Comparison of ENCODE assay signal across 12 cellular contexts in the genomic region with DNA sequence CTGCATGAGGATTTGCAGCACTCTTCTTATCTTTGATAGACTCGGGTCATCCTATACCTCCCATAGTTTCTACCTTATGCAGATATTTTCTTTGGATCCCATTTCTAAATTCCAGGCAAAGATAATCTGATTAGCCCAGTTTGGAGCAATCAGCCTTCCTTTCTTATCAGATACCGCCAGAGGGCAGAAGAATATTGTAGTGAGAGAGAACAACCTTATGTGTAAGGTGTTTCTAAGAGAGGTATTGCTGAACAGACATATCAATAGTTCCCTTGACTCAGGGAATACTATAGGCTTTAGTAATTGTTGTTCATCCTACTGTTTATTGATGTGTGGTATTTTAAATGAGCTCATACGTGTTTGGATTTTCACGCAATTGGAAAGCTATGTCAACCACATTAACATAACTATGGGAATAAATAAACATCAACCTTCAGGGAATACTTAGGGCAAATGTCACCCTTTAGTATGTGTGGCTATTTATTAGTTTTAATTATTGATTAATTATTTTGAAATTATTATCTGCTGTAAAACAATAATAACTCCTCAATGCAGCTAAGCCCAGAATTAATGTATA.
DNase-seq lines count a peak whose midpoint lies in the region; ATAC-seq and TF ChIP-seq lines count a peak whose summit lies in the region.
"Had no signal": no experiment of that assay in that cellular context is flagged by ENCODE, and none has a peak within 500 bp of the region (broad histone marks: within the 10 kb centered on the region; RNA-seq: fewer than 3 reads in every experiment).

No MANE protein-coding gene starts in this region.

- in situ Hi-C loops in Panc1 (cut with HindIII; ENCODE audit: low pct_unique_long_range_greater_than_20kb, low sequenced_read_pairs) = no loop called here

- peak; percentile 25; the same call in 1 of the 2 replicates for TF ChIP-seq CTCF in Panc1 (IDR thresholded peaks at IDR 0.05)
- peak; percentile 65 for TF ChIP-seq CTCF in type B pancreatic cell (conservative IDR thresholded peaks at IDR 0.05)

- H3K9me3 Mint-ChIP-seq in type B pancreatic cell = no peaks in the 10 kb centered on the region

- no peaks in the 10 kb centered on the region for H3K36me3 ChIP-seq in Panc1 (ENCODE audit: control insufficient read depth, insufficient read depth, low read length)

- no peak overlapping the region for H3K27ac Mint-ChIP-seq in type B pancreatic cell

- H3K36me3 Mint-ChIP-seq in type B pancreatic cell = no peaks in the 10 kb centered on the region

- H3K27ac ChIP-seq in Panc1 (ENCODE audit: low read length) = no peak overlapping the region
- H3K27ac ChIP-seq: skin epidermis had no signal

- CTCF ChIA-PET in Panc1 (lab: Charles Lee) = interaction anchor here (0.8 kb wide), 2 partner anchors 21 to 129 kb away, joined by 3 read pairs; no protein-coding TSS in a partner anchor

- no peak for ATAC-seq in Panc1
- ATAC-seq: left colon had no signal

- POLR2A ChIA-PET in Panc1 (lab: Charles Lee) = interaction anchor here (0.6 kb wide), 1 partner anchor 1477 kb away, joined by 3 read pairs; no protein-coding TSS in a partner anchor

- no peaks in the 10 kb centered on the region for H3K4me1 ChIP-seq in Panc1 (ENCODE audit: control insufficient read depth, insufficient read depth, low read length)

- no peak overlapping the region for H3K4me3 ChIP-seq in Panc1 (ENCODE audit: low read depth in 2 of 2, low read length in 2 of 2)
- H3K4me3 ChIP-seq: skin epidermis had no signal

- BruUV-seq in Panc1 (replicated peaks; lab: Mats Ljungman, UMichigan) = no TSS peak

- intact Hi-C loops in Panc1 (cut with micrococcal nuclease; ENCODE audit: unreplicated experiment) = loop anchor here (5.0 kb wide), 1 partner anchor 294 kb away; no protein-coding TSS in a partner anchor

- no peaks in the 10 kb centered on the region for H3K4me1 Mint-ChIP-seq in type B pancreatic cell (ENCODE audit: unreplicated experiment)

- H3K27me3 Mint-ChIP-seq in type B pancreatic cell = no peaks in the 10 kb centered on the region

- no peaks in the 10 kb centered on the region for H3K9me3 ChIP-seq in Panc1 (ENCODE audit: control insufficient read depth, insufficient read depth, low read depth, low read length)

- H3K4me3 Mint-ChIP-seq in type B pancreatic cell = no peak overlapping the region

- no peaks in the 10 kb centered on the region for H3K27me3 ChIP-seq in Panc1 (ENCODE audit: control insufficient read depth, insufficient read depth, low read length)

- peak; percentile 46 for DNase-seq in SIG-M5 treated with dmso at 0.1 percent for 504 hours (lab: John Stamatoyannopoulos, UW; ENCODE audit: unreplicated experiment)
- no peak for DNase-seq in SIG-M5 (lab: John Stamatoyannopoulos, UW)
- DNase-seq in Panc1 (ENCODE audit: low read depth, low spot score) = peak; percentile 12
- peak; percentile 9 for DNase-seq in fibroblast of peridontal ligament (ENCODE audit: extremely low read depth)
- DNase-seq in type B pancreatic cell (ENCODE audit: extremely low spot score, unreplicated experiment) = no peak
- no peak for DNase-seq in activated T-cell treated with anti-CD3 and anti-CD28 coated beads, Interleukin-2, amount 50 U/mL, for 48 hours
- DNase-seq in activated effector memory CD4-positive, alpha-beta T cell treated with Interleukin-2 at 50 U/mL for 16 hours = no peak
- no peak for DNase-seq in activated effector memory CD4-positive, alpha-beta T cell treated with anti-CD3 and anti-CD28 coated beads, Interleukin-2, amount 50 U/mL, for 16 hours
- DNase-seq: activated naive CD4-positive, alpha-beta T cell; left colon; stimulated activated naive CD4-positive, alpha-beta T cell had no signal

Comparison
In these comparisons a context has a peak if more than half of its experiments do, and no peak if none do; other contexts are left out.
1. DNase-seq: peak in SIG-M5 treated with dmso at 0.1 percent for 504 hours (single experiment), Panc1 (single experiment) and fibroblast of peridontal ligament (single experiment); none in SIG-M5 (single experiment), type B pancreatic cell (single experiment), activated T-cell treated with anti-CD3 and anti-CD28 coated beads, Interleukin-2, amount 50 U/mL, for 48 hours (0 of 2), activated effector memory CD4-positive, alpha-beta T cell treated with Interleukin-2 at 50 U/mL for 16 hours (single experiment) and activated effector memory CD4-positive, alpha-beta T cell treated with anti-CD3 and anti-CD28 coated beads, Interleukin-2, amount 50 U/mL, for 16 hours (single experiment).